17 cellular contexts compared by ENCODE assay signal in genomic region chr11:59545179-59546020, GRCh38. TPM values are rescaled to one million over a fixed set of nuclear protein-coding genes. Genes with fewer than 3 reads are reported as not detected.
A peak's percentile ranks its signal among the peaks of the same experiment; 100 is the strongest.
DNase-seq lines count a peak whose midpoint lies in the region; ATAC-seq and TF ChIP-seq lines count a peak whose summit lies in the region.
"Had no signal": no experiment of that assay in that cellular context is flagged by ENCODE, and none has a peak within 500 bp of the region (broad histone marks: within the 10 kb centered on the region; RNA-seq: fewer than 3 reads in every experiment).

No MANE protein-coding gene starts in this region.

- peaks cover 2 to 4% of the 10 kb centered on the region in 2 donors for H3K27me3 Mint-ChIP-seq in CD8-positive, alpha-beta memory T cell
- H3K27me3 Mint-ChIP-seq in activated CD4-positive, alpha-beta memory T cell treated with anti-CD3 and anti-CD28 coated beads, Interleukin-2, amount 10 ng/mL, durations not matched to agents 7 days and 5 days, result peaks cover 4% of the 10 kb centered on the region
- peaks cover 2% of the 10 kb centered on the region for H3K27me3 Mint-ChIP-seq in CD4-positive, alpha-beta T cell
- H3K27me3 Mint-ChIP-seq: activated CD8-positive, alpha-beta T cell treated with anti-CD3 and anti-CD28 coated beads for 36 hours had no signal

- no peaks in the 10 kb centered on the region for H3K9me3 ChIP-seq in CD8-positive, alpha-beta memory T cell (ENCODE audit: low read length)
- H3K9me3 ChIP-seq in iPS-15b (ENCODE audit: control insufficient read depth, insufficient read depth, low read length), result no peaks in the 10 kb centered on the region
- H3K9me3 ChIP-seq in CD4-positive, alpha-beta T cell (ENCODE audit: control insufficient read depth, low read length), result no peaks in the 10 kb centered on the region
- no peaks in the 10 kb centered on the region for H3K9me3 ChIP-seq in effector memory CD4-positive, alpha-beta T cell (ENCODE audit: control insufficient read depth, low read length)
- H3K9me3 ChIP-seq: BE2C, uterus had no signal

- H3K4me1 Mint-ChIP-seq in CD8-positive, alpha-beta memory T cell, result peaks cover 8 to 14% (median 9%) of the 10 kb centered on the region in 3 donors
- H3K4me1 Mint-ChIP-seq in activated CD4-positive, alpha-beta memory T cell treated with anti-CD3 and anti-CD28 coated beads, Interleukin-2, amount 10 ng/mL, durations not matched to agents 7 days and 5 days, result peaks cover 24% of the 10 kb centered on the region
- H3K4me1 Mint-ChIP-seq in CD4-positive, alpha-beta T cell (ENCODE audit: low read depth), result peaks cover 9% of the 10 kb centered on the region

- H3K4me3 ChIP-seq in CD8-positive, alpha-beta memory T cell (ENCODE audit: low read length), result peak overlapping the region; percentile 34
- H3K4me3 ChIP-seq in iPS-15b (ENCODE audit: low read depth, low read length), result peak overlapping the region; percentile 27
- no peak overlapping the region for H3K4me3 ChIP-seq in effector memory CD4-positive, alpha-beta T cell (ENCODE audit: insufficient read depth, low read depth, low read length, poor library complexity, severe bottlenecking)
- H3K4me3 ChIP-seq: uterus had no signal

- peaks cover 0 to 3% (median 0%) of the 10 kb centered on the region in 3 donors for H3K36me3 Mint-ChIP-seq in CD8-positive, alpha-beta memory T cell
- peaks cover 8% of the 10 kb centered on the region for H3K36me3 Mint-ChIP-seq in activated CD4-positive, alpha-beta memory T cell treated with anti-CD3 and anti-CD28 coated beads, Interleukin-2, amount 10 ng/mL, durations not matched to agents 7 days and 5 days (ENCODE audit: low read depth)
- H3K36me3 Mint-ChIP-seq in CD4-positive, alpha-beta T cell (ENCODE audit: low read depth), result peaks cover 9% of the 10 kb centered on the region

- no peaks in the 10 kb centered on the region for H3K36me3 ChIP-seq in CD8-positive, alpha-beta memory T cell (ENCODE audit: insufficient read depth, low read length)
- no peaks in the 10 kb centered on the region for H3K36me3 ChIP-seq in iPS-15b (ENCODE audit: control insufficient read depth, insufficient read depth, low read length)
- no peaks in the 10 kb centered on the region for H3K36me3 ChIP-seq in effector memory CD4-positive, alpha-beta T cell (ENCODE audit: control insufficient read depth, insufficient read depth, low read length)
- H3K36me3 ChIP-seq: BE2C, uterus had no signal

- intact Hi-C loops in CD4-positive, alpha-beta T cell (cut with DNase I, micrococcal nuclease), result loop anchor here in 1 of 2 experiments (5.0 kb wide), 1 partner anchor 212 kb away; the partner anchor contains the start of gene STX3

- peak overlapping the region; percentile 85 for H3K27ac ChIP-seq in CD8-positive, alpha-beta memory T cell (ENCODE audit: low read depth, low read length)
- no peak overlapping the region for H3K27ac ChIP-seq in CD4-positive, alpha-beta T cell (ENCODE audit: low read depth, low read length)
- no peak overlapping the region for H3K27ac ChIP-seq in effector memory CD4-positive, alpha-beta T cell (ENCODE audit: insufficient read depth, low read length, poor library complexity, severe bottlenecking)
- H3K27ac ChIP-seq: uterus had no signal

- no peak overlapping the region for H3K27ac Mint-ChIP-seq in CD8-positive, alpha-beta memory T cell
- no peak overlapping the region for H3K27ac Mint-ChIP-seq in activated CD4-positive, alpha-beta memory T cell treated with anti-CD3 and anti-CD28 coated beads, Interleukin-2, amount 10 ng/mL, durations not matched to agents 7 days and 5 days
- H3K27ac Mint-ChIP-seq in CD4-positive, alpha-beta T cell, result no peak overlapping the region
- H3K27ac Mint-ChIP-seq: activated CD8-positive, alpha-beta T cell treated with anti-CD3 and anti-CD28 coated beads for 36 hours had no signal

- H3K9ac ChIP-seq in iPS-15b (ENCODE audit: low read depth, low read length), result peak overlapping the region; percentile 57

- H3K27me3 ChIP-seq in CD8-positive, alpha-beta memory T cell (ENCODE audit: insufficient read depth, low read length, poor library complexity, severe bottlenecking), result no peaks in the 10 kb centered on the region
- no peaks in the 10 kb centered on the region for H3K27me3 ChIP-seq in iPS-15b (ENCODE audit: control insufficient read depth, insufficient read depth, low read length)
- no peaks in the 10 kb centered on the region for H3K27me3 ChIP-seq in CD4-positive, alpha-beta T cell (ENCODE audit: control insufficient read depth, insufficient read depth, low read length)
- H3K27me3 ChIP-seq in effector memory CD4-positive, alpha-beta T cell (replicated peaks; ENCODE audit: control insufficient read depth, insufficient read depth, low read length, poor library complexity, severe bottlenecking), result no peaks in the 10 kb centered on the region
- H3K27me3 ChIP-seq: BE2C, uterus had no signal

- H3K9me3 Mint-ChIP-seq in CD8-positive, alpha-beta memory T cell, result peaks cover 0 to under 1% (median 0%) of the 10 kb centered on the region in 5 donors
- H3K9me3 Mint-ChIP-seq in activated CD4-positive, alpha-beta memory T cell treated with anti-CD3 and anti-CD28 coated beads, Interleukin-2, amount 10 ng/mL, durations not matched to agents 7 days and 5 days, result no peaks in the 10 kb centered on the region
- H3K9me3 Mint-ChIP-seq in CD4-positive, alpha-beta T cell, result no peaks in the 10 kb centered on the region
- H3K9me3 Mint-ChIP-seq: activated CD8-positive, alpha-beta T cell treated with anti-CD3 and anti-CD28 coated beads for 36 hours had no signal

- POLR2A ChIA-PET in CD8-positive, alpha-beta memory T cell (lab: Charles Lee), result no interaction called here
- POLR2A ChIA-PET in activated CD4-positive, alpha-beta memory T cell treated with anti-CD3 and anti-CD28 coated beads, Interleukin-2, amount 10 ng/mL, durations not matched to agents 7 days and 5 days (lab: Charles Lee), result no interaction called here
- POLR2A ChIA-PET in CD4-positive, alpha-beta T cell (lab: Charles Lee), result no interaction called here

- peaks cover 4% of the 10 kb centered on the region for H3K4me1 ChIP-seq in CD8-positive, alpha-beta memory T cell (ENCODE audit: insufficient read depth, low read length)
- peaks cover 2% of the 10 kb centered on the region for H3K4me1 ChIP-seq in iPS-15b (ENCODE audit: control insufficient read depth, insufficient read depth, low read length)
- H3K4me1 ChIP-seq in effector memory CD4-positive, alpha-beta T cell (ENCODE audit: control insufficient read depth, insufficient read depth, low read length, poor library complexity, severe bottlenecking), result no peaks in the 10 kb centered on the region
- H3K4me1 ChIP-seq: BE2C, uterus had no signal

- H3K4me3 Mint-ChIP-seq in CD8-positive, alpha-beta memory T cell, result peak overlapping the region in 1 of 7 donors; percentile 71
- no peak overlapping the region for H3K4me3 Mint-ChIP-seq in activated CD4-positive, alpha-beta memory T cell treated with anti-CD3 and anti-CD28 coated beads, Interleukin-2, amount 10 ng/mL, durations not matched to agents 7 days and 5 days
- no peak overlapping the region for H3K4me3 Mint-ChIP-seq in CD4-positive, alpha-beta T cell
- H3K4me3 Mint-ChIP-seq: activated CD8-positive, alpha-beta T cell treated with anti-CD3 and anti-CD28 coated beads for 36 hours had no signal

- CTCF ChIA-PET in CD8-positive, alpha-beta memory T cell (lab: Charles Lee), result no interaction called here
- CTCF ChIA-PET in activated CD4-positive, alpha-beta memory T cell treated with anti-CD3 and anti-CD28 coated beads, Interleukin-2, amount 10 ng/mL, durations not matched to agents 7 days and 5 days (lab: Charles Lee), result no interaction called here
- CTCF ChIA-PET in CD4-positive, alpha-beta T cell (lab: Charles Lee), result no interaction called here

- DNase-seq in CD8-positive, alpha-beta memory T cell, result no peak
- DNase-seq in HUDEP-2 (lab: John Stamatoyannopoulos, UW; ENCODE audit: unreplicated experiment in 76 of 76), result peak in 74 of 76 experiments; percentile 20 to 92 (median 73)
- DNase-seq in activated CD4-positive, alpha-beta memory T cell treated with anti-CD3 and anti-CD28 coated beads, Interleukin-2, amount 10 ng/mL, durations not matched to agents 7 days and 5 days, result peak; percentile 34
- no peak for DNase-seq in GM10266 (ENCODE audit: extremely low spot score)
- no peak for DNase-seq in CD4-positive, alpha-beta T cell
- no peak for DNase-seq in NCI-H146 treated with DMSO at 0.1 percent for 48 hours (lab: John Stamatoyannopoulos, UW; ENCODE audit: unreplicated experiment)
- DNase-seq in effector memory CD4-positive, alpha-beta T cell, result no peak
- DNase-seq: activated CD8-positive, alpha-beta T cell treated with anti-CD3 and anti-CD28 coated beads for 36 hours; activated naive CD4-positive, alpha-beta T cell treated with anti-CD3 and anti-CD28 coated beads, Interleukin-2, amount 50 U/mL, for 16 hours; BE2C; cortex of kidney; left ventricle myocardium superior; NCI-H1694; NK-92 treated with Interleukin-12 subunit alpha and Interleukin-12 subunit beta, amount 100 ng/mL, for 24 hours; T-helper 2 cell; uterus had no signal

- ATAC-seq in CD4-positive, alpha-beta T cell (ENCODE audit: poor library complexity), result no peak
- ATAC-seq: activated CD8-positive, alpha-beta T cell treated with anti-CD3 and anti-CD28 coated beads for 36 hours; left ventricle myocardium superior had no signal

- no peak for TF ChIP-seq CTCF in GM10266 (IDR thresholded peaks at IDR 0.05; ENCODE audit: control insufficient read depth, insufficient read depth, low read depth, missing control alignments)
- TF ChIP-seq CTCF in CD4-positive, alpha-beta T cell (IDR thresholded peaks at IDR 0.05), result no peak

RNA-seq across cellular contexts. Expression of gene OR4D9, which starts 34.1 kb away (rescaled TPM):
- not detected for total RNA-seq in CD8-positive, alpha-beta memory T cell
- not detected for polyA plus RNA-seq in CD8-positive, alpha-beta memory T cell
- not detected for total RNA-seq in activated CD4-positive, alpha-beta memory T cell treated with anti-CD3 and anti-CD28 coated beads, Interleukin-2, amount 10 ng/mL, durations not matched to agents 7 days and 5 days
- total RNA-seq in CD4-positive, alpha-beta T cell, result not detected
- total RNA-seq: activated CD8-positive, alpha-beta T cell treated with anti-CD3 and anti-CD28 coated beads for 36 hours; left ventricle myocardium superior; uterus had no signal

RNA-seq across cellular contexts. Expression of gene OR4D11, which starts 42.0 kb away (rescaled TPM):
- not detected for total RNA-seq in CD8-positive, alpha-beta memory T cell
- polyA plus RNA-seq in CD8-positive, alpha-beta memory T cell, result not detected
- not detected for total RNA-seq in activated CD4-positive, alpha-beta memory T cell treated with anti-CD3 and anti-CD28 coated beads, Interleukin-2, amount 10 ng/mL, durations not matched to agents 7 days and 5 days
- total RNA-seq in CD4-positive, alpha-beta T cell, result not detected
- total RNA-seq: activated CD8-positive, alpha-beta T cell treated with anti-CD3 and anti-CD28 coated beads for 36 hours; left ventricle myocardium superior; uterus had no signal

Comparison
In these comparisons a context has a peak if more than half of its experiments do, and no peak if none do; other contexts are left out.
1. DNase-seq: peak in HUDEP-2 (74 of 76) and activated CD4-positive, alpha-beta memory T cell treated with anti-CD3 and anti-CD28 coated beads, Interleukin-2, amount 10 ng/mL, durations not matched to agents 7 days and 5 days (single experiment); none in CD8-positive, alpha-beta memory T cell (0 of 5), GM10266 (single experiment), CD4-positive, alpha-beta T cell (0 of 10), NCI-H146 treated with DMSO at 0.1 percent for 48 hours (single experiment) and effector memory CD4-positive, alpha-beta T cell (0 of 3).